Comparison of ENCODE assay signal across 7 cellular contexts in genomic region chr3:48039487-48040190, GRCh38. TPM values are rescaled to one million over a fixed set of nuclear protein-coding genes. Genes with fewer than 3 reads are reported as not detected.
DNase-seq lines count a peak whose midpoint lies in the region; ATAC-seq and TF ChIP-seq lines count a peak whose summit lies in the region.

No MANE protein-coding gene starts in this region.

- DNase-seq in astrocyte of the cerebellum (ENCODE audit: low read depth) (peak; percentile 41), kidney epithelial cell (ENCODE audit: low read depth) (peak; percentile 82)

- H3K4me3 ChIP-seq in HUES48 (ENCODE audit: low read depth, low read length) (no peak overlapping the region), astrocyte of the cerebellum (ENCODE audit: low read depth, low read length) (no peak overlapping the region), kidney epithelial cell (ENCODE audit: low read depth, low read length) (no peak overlapping the region)

- in situ Hi-C loops in astrocyte of the cerebellum (cut with HindIII; ENCODE audit: low sequenced_read_pairs): no loop called here

- no peak for TF ChIP-seq CTCF in astrocyte of the cerebellum (IDR thresholded peaks at IDR 0.05; ENCODE audit: low read depth, low read length, missing control alignments)
- no peak for TF ChIP-seq CTCF in kidney epithelial cell (IDR thresholded peaks at IDR 0.05; ENCODE audit: insufficient read depth, low read length, poor library complexity, severe bottlenecking)

- peak overlapping the region; percentile 95 for H3K27ac ChIP-seq in HUES48 (ENCODE audit: low read depth, low read length)
- peak overlapping the region; percentile 91 for H3K27ac ChIP-seq in temporal lobe (ENCODE audit: low read depth, low read length)

- no peaks in the 10 kb centered on the region for H3K9me3 ChIP-seq in HUES48 (ENCODE audit: control insufficient read depth, insufficient read depth, low read length)

- H3K36me3 ChIP-seq in HUES48 (ENCODE audit: control insufficient read depth, insufficient read depth, low read length) (no peaks in the 10 kb centered on the region), kidney epithelial cell (ENCODE audit: control insufficient read depth, insufficient read depth, low read length) (no peaks in the 10 kb centered on the region)

- H3K9ac ChIP-seq in HUES48 (ENCODE audit: low read depth, low read length): 0 out of 2 replicates have a peak overlapping the region, but pooled peaks have one; percentile 18

- peaks cover 10% of the 10 kb centered on the region for H3K4me1 ChIP-seq in HUES48 (ENCODE audit: control insufficient read depth, insufficient read depth, low read length)

- no peaks in the 10 kb centered on the region for H3K27me3 ChIP-seq in HUES48 (ENCODE audit: control insufficient read depth, insufficient read depth, low read length)
- H3K27me3 ChIP-seq in kidney epithelial cell (ENCODE audit: control insufficient read depth, insufficient read depth, low read length): no peaks in the 10 kb centered on the region

- no peak for ATAC-seq in GM19452 (IDR thresholded peaks at IDR 0.05; ENCODE audit: unreplicated experiment)
- no peak for ATAC-seq in HG03095 (IDR thresholded peaks at IDR 0.05; ENCODE audit: unreplicated experiment)
- no peak for ATAC-seq in GM21786 (IDR thresholded peaks at IDR 0.05; ENCODE audit: unreplicated experiment)

RNA-seq across cellular contexts. Expression of gene MAP4, which starts 23.4 kb away (rescaled TPM):
- total RNA-seq in kidney epithelial cell (123 and 128 TPM in 2 replicates), temporal lobe (215 TPM)
